In the genomic region with DNA sequence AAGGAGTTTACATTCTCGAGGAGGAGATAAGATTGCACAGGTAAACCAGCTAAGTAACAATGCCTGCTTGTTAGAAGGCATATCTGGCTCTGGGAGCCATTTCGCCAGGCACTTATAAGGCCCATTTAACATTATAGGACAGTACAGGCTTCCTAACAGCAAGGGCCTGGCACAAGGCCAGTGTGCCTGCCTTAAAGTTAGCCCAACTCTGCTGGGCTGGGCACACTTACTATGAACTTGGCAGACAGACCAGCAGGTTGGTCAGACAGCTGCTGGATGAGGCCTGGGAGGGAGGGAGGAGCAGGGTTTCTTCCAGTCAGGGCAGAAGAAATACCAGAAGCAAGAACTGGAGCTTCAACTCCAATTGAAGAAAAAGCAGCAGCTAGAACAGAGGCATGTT, we compare ENCODE assay signal across 10 cellular contexts. TPM values are rescaled to one million over a fixed set of nuclear protein-coding genes. Genes with fewer than 3 reads are reported as not detected.
DNase-seq lines count a peak whose midpoint lies in the region; TF ChIP-seq lines count a peak whose summit lies in the region.
"Had no signal": no experiment of that assay in that cellular context is flagged by ENCODE, and none has a peak within 500 bp of the region (broad histone marks: within the 10 kb centered on the region; RNA-seq: fewer than 3 reads in every experiment).

No MANE protein-coding gene starts in this region.

- in situ Hi-C loops in transverse colon (cut with MboI; ENCODE audit: low pct_ligation_motif_present in 1 of 4, low pct_unique_long_range_greater_than_20kb in 1 of 4, low sequenced_read_pairs in 3 of 4), result loop anchor here in 2 of 4 donors (25.0 kb wide), 1 partner anchor 188 kb away; no protein-coding TSS in a partner anchor

- DNase-seq in NCI-H2196 (lab: John Stamatoyannopoulos, UW; ENCODE audit: unreplicated experiment) (peak; percentile 59), NCI-H2196 treated with DMSO at 0.1 percent for 48 hours (lab: John Stamatoyannopoulos, UW; ENCODE audit: unreplicated experiment) (no peak), transverse colon (peak; percentile 68), amniotic stem cell (lab: John Stamatoyannopoulos, UW) (no peak), NCI-H2227 treated with DMSO at 0.1 percent for 48 hours (lab: John Stamatoyannopoulos, UW) (no peak), cerebellar nuclear complex (lab: John Stamatoyannopoulos, UW) (no peak)
- DNase-seq: NCI-H2081 treated with DMSO at 0.1 percent for 48 hours had no signal

- intact Hi-C loops in transverse colon (cut with DNase I; ENCODE audit: low total_unique reads), result loop anchor here (10.0 kb wide), 1 partner anchor 70 kb away; no protein-coding TSS in a partner anchor

- no peak for TF ChIP-seq EP300 in transverse colon (IDR thresholded peaks at IDR 0.05; ENCODE audit: low read depth)

- H3K27ac ChIP-seq in iPS-20b (ENCODE audit: low read length) (no peak overlapping the region), transverse colon (no peak overlapping the region)

- H3K4me1 Mint-ChIP-seq in brain, result peaks cover 70% of the 10 kb centered on the region

- H3K4me1 ChIP-seq in iPS-20b (ENCODE audit: insufficient read depth, low read length) (peaks cover 37% of the 10 kb centered on the region), transverse colon (peaks cover 4 to 46% (median 25%) of the 10 kb centered on the region in 4 donors)

- TF ChIP-seq POLR2A in transverse colon (IDR thresholded peaks at IDR 0.05), result no peak

- H3K9ac ChIP-seq in iPS-20b (ENCODE audit: low read depth, low read length), result 0 out of 2 replicates have a peak overlapping the region, but pooled peaks have one; percentile 17

- WGBS in transverse colon (ENCODE audit: low coverage in 1 of 2), 2 donors, result 43% methylated on average over 2 of the region's 2 CpGs; no CpG with 5 or more reads in 1 of the 2 donors

- H3K36me3 ChIP-seq in iPS-20b (ENCODE audit: insufficient read depth, low read depth, low read length) (peaks cover 15% of the 10 kb centered on the region; the same call in 1 of the 2 replicates), transverse colon (no peaks in the 10 kb centered on the region)

- peaks cover under 1% of the 10 kb centered on the region; the same call in 1 of the 2 replicates for H3K27me3 ChIP-seq in iPS-20b (ENCODE audit: insufficient read depth, low read length)
- peaks cover 37% of the 10 kb centered on the region for H3K27me3 ChIP-seq in transverse colon

- peak overlapping the region in 4 of 5 experiments; percentile 56 to 93 (median 82) for H3K27ac Mint-ChIP-seq in brain
- H3K27ac Mint-ChIP-seq: activated naive CD4-positive, alpha-beta T cell treated with anti-CD3 and anti-CD28 coated beads, Interleukin-2, amount 50 U/mL, for 24 hours had no signal

- TF ChIP-seq CTCF in brain (conservative IDR thresholded peaks at IDR 0.05) (no peak), transverse colon (IDR thresholded peaks at IDR 0.05) (no peak)

- H3K4me3 Mint-ChIP-seq in brain, result peak overlapping the region; percentile 64 to 96 (median 65)
- H3K4me3 Mint-ChIP-seq: activated naive CD4-positive, alpha-beta T cell treated with anti-CD3 and anti-CD28 coated beads, Interleukin-2, amount 50 U/mL, for 24 hours had no signal

- H3K4me3 ChIP-seq in iPS-20b (ENCODE audit: low read length) (peak overlapping the region; percentile 89), transverse colon (no peak overlapping the region)

- no peaks in the 10 kb centered on the region for H3K9me3 ChIP-seq in iPS-20b (ENCODE audit: insufficient read depth, low read depth, low read length)
- no peaks in the 10 kb centered on the region for H3K9me3 ChIP-seq in transverse colon

- no peaks in the 10 kb centered on the region for H3K9me3 Mint-ChIP-seq in brain
- H3K9me3 Mint-ChIP-seq: activated naive CD4-positive, alpha-beta T cell treated with anti-CD3 and anti-CD28 coated beads, Interleukin-2, amount 50 U/mL, for 24 hours had no signal

- H3K36me3 Mint-ChIP-seq in brain, result no peaks in the 10 kb centered on the region
- H3K36me3 Mint-ChIP-seq: activated naive CD4-positive, alpha-beta T cell treated with anti-CD3 and anti-CD28 coated beads, Interleukin-2, amount 50 U/mL, for 24 hours had no signal

- H3K27me3 Mint-ChIP-seq in brain, result peaks cover 11% of the 10 kb centered on the region

RNA-seq across cellular contexts. Expression of a gene that starts 4.7 kb away (rescaled TPM):
- polyA plus RNA-seq in brain (ENCODE audit: insufficient read depth, low read depth, low replicate concordance), result 6.4 TPM
- 1 to 10 TPM in 3 of 4 donors, not detected in 1; 1.6 to 3.2 (median 2.2) TPM for total RNA-seq in transverse colon

Comparison
In these comparisons a context has a peak if more than half of its experiments do, and no peak if none do; other contexts are left out.
1. DNase-seq: peak in NCI-H2196 (single experiment) and transverse colon (single experiment); none in NCI-H2196 treated with DMSO at 0.1 percent for 48 hours (single experiment), amniotic stem cell (single experiment), NCI-H2227 treated with DMSO at 0.1 percent for 48 hours (single experiment) and cerebellar nuclear complex (0 of 2).